ENCODE assay signal across 11 cellular contexts in genomic region chrX:8730812-8731578, GRCh38. TPM values are rescaled to one million over a fixed set of nuclear protein-coding genes. Genes with fewer than 3 reads are reported as not detected.
DNase-seq lines count a peak whose midpoint lies in the region; ATAC-seq and TF ChIP-seq lines count a peak whose summit lies in the region.
"Had no signal": no experiment of that assay in that cellular context is flagged by ENCODE, and none has a peak within 500 bp of the region (broad histone marks: within the 10 kb centered on the region; RNA-seq: fewer than 3 reads in every experiment).

No MANE protein-coding gene starts in this region.

- ATAC-seq in right lobe of liver (no peak), thoracic aorta (ENCODE audit: insufficient number of reproducible peaks, low FRiP score, low read depth) (no peak), GM21390 (IDR thresholded peaks at IDR 0.05; ENCODE audit: unreplicated experiment) (no peak)
- no peak for ATAC-seq in CD8-positive, alpha-beta T cell
- ATAC-seq: HCT116 had no signal

- CTCF ChIA-PET in CD8-positive, alpha-beta T cell (lab: Charles Lee), result no interaction called here

- H3K4me3 ChIP-seq in right lobe of liver, result peak overlapping the region in 2 of 3 donors; percentile 30 to 47
- peak overlapping the region; percentile 73 for H3K4me3 ChIP-seq in thoracic aorta
- H3K4me3 ChIP-seq in CD8-positive, alpha-beta T cell (ENCODE audit: low read depth, low read length), result no peak overlapping the region

- H3K27me3 Mint-ChIP-seq in dendritic cell treated with granulocyte-macrophage colony-stimulating factor and Interleukin-4, amounts not matched to agents 40 ng/mL and 50 ng/mL, for 4 days, result peaks cover 42% of the 10 kb centered on the region
- peaks cover 21% of the 10 kb centered on the region for H3K27me3 Mint-ChIP-seq in CD8-positive, alpha-beta T cell (ENCODE audit: low read depth)

- H3K27me3 ChIP-seq in right lobe of liver (peaks cover 0 to 3% of the 10 kb centered on the region in 2 donors), thoracic aorta (replicated peaks; ENCODE audit: insufficient read depth) (no peaks in the 10 kb centered on the region)
- no peaks in the 10 kb centered on the region for H3K27me3 ChIP-seq in CD8-positive, alpha-beta T cell (ENCODE audit: insufficient read depth, low read length)

- TF ChIP-seq CTCF in right lobe of liver (IDR thresholded peaks at IDR 0.05) (no peak), thoracic aorta (IDR thresholded peaks at IDR 0.05) (no peak)
- no peak for TF ChIP-seq CTCF in CD8-positive, alpha-beta T cell (IDR thresholded peaks at IDR 0.05)

- no peak for TF ChIP-seq POLR2A in right lobe of liver (IDR thresholded peaks at IDR 0.05)

- peak; percentile 65 for DNase-seq in DMS 273 (lab: John Stamatoyannopoulos, UW; ENCODE audit: unreplicated experiment)
- DNase-seq in DMS 273 treated with DMSO at 0.1 percent for 48 hours (lab: John Stamatoyannopoulos, UW), result no peak
- DNase-seq in right lobe of liver, result no peak
- DNase-seq in thoracic aorta (ENCODE audit: low spot score), result no peak
- no peak for DNase-seq in CD8-positive, alpha-beta T cell
- DNase-seq in stimulated activated CD4-positive, alpha-beta T cell treated with anti-CD3 and anti-CD28 coated beads, Interleukin-4, amount 100 ng/mL, for 1 hour, result no peak
- DNase-seq: activated CD8-positive, alpha-beta T cell treated with anti-CD3 and anti-CD28 coated beads for 36 hours had no signal

- H3K9me3 Mint-ChIP-seq in dendritic cell treated with granulocyte-macrophage colony-stimulating factor and Interleukin-4, amounts not matched to agents 40 ng/mL and 50 ng/mL, for 4 days, result no peaks in the 10 kb centered on the region
- H3K9me3 Mint-ChIP-seq in CD8-positive, alpha-beta T cell, result no peaks in the 10 kb centered on the region
- H3K9me3 Mint-ChIP-seq: activated CD8-positive, alpha-beta T cell treated with anti-CD3 and anti-CD28 coated beads for 36 hours had no signal

- H3K27ac ChIP-seq in right lobe of liver (no peak overlapping the region), thoracic aorta (no peak overlapping the region)
- H3K27ac ChIP-seq in CD8-positive, alpha-beta T cell (ENCODE audit: low read depth, low read length), result no peak overlapping the region
- H3K27ac ChIP-seq: 22Rv1 had no signal

- H3K27ac Mint-ChIP-seq in dendritic cell treated with granulocyte-macrophage colony-stimulating factor and Interleukin-4, amounts not matched to agents 40 ng/mL and 50 ng/mL, for 4 days, result no peak overlapping the region
- no peak overlapping the region for H3K27ac Mint-ChIP-seq in CD8-positive, alpha-beta T cell
- H3K27ac Mint-ChIP-seq: activated CD8-positive, alpha-beta T cell treated with anti-CD3 and anti-CD28 coated beads for 36 hours had no signal

- H3K4me3 Mint-ChIP-seq in dendritic cell treated with granulocyte-macrophage colony-stimulating factor and Interleukin-4, amounts not matched to agents 40 ng/mL and 50 ng/mL, for 4 days, result peak overlapping the region; percentile 61
- H3K4me3 Mint-ChIP-seq in CD8-positive, alpha-beta T cell, result no peak overlapping the region
- H3K4me3 Mint-ChIP-seq: activated CD8-positive, alpha-beta T cell treated with anti-CD3 and anti-CD28 coated beads for 36 hours had no signal

- intact Hi-C loops in dendritic cell treated with granulocyte-macrophage colony-stimulating factor and Interleukin-4, amounts not matched to agents 40 ng/mL and 50 ng/mL, for 4 days (cut with micrococcal nuclease), result no loop called here
- intact Hi-C loops in right lobe of liver (cut with DNase I), result loop anchor here in 1 of 2 donors (10.0 kb wide), 1 partner anchor 736 kb away; no protein-coding TSS in a partner anchor
- intact Hi-C loops in CD8-positive, alpha-beta T cell (cut with DNase I, micrococcal nuclease), result no loop called here

- H3K36me3 Mint-ChIP-seq in dendritic cell treated with granulocyte-macrophage colony-stimulating factor and Interleukin-4, amounts not matched to agents 40 ng/mL and 50 ng/mL, for 4 days (ENCODE audit: low read depth), result no peaks in the 10 kb centered on the region
- H3K36me3 Mint-ChIP-seq in CD8-positive, alpha-beta T cell, result no peaks in the 10 kb centered on the region

- POLR2A ChIA-PET in CD8-positive, alpha-beta T cell (lab: Charles Lee), result no interaction called here

- peaks cover 25% of the 10 kb centered on the region for H3K4me1 Mint-ChIP-seq in dendritic cell treated with granulocyte-macrophage colony-stimulating factor and Interleukin-4, amounts not matched to agents 40 ng/mL and 50 ng/mL, for 4 days (ENCODE audit: low read depth)
- H3K4me1 Mint-ChIP-seq in CD8-positive, alpha-beta T cell (ENCODE audit: low read depth), result no peaks in the 10 kb centered on the region

- H3K36me3 ChIP-seq in right lobe of liver, result no peaks in the 10 kb centered on the region
- H3K36me3 ChIP-seq in thoracic aorta, result no peaks in the 10 kb centered on the region
- no peaks in the 10 kb centered on the region for H3K36me3 ChIP-seq in CD8-positive, alpha-beta T cell (ENCODE audit: insufficient read depth, low read length)

- 3% methylated on average over 17 of the region's 70 CpGs for WGBS in right lobe of liver (ENCODE audit: insufficient coverage, low coverage, low lambda C conversion rate, missing lambda C conversion rate)

- H3K4me1 ChIP-seq in right lobe of liver (peaks cover 0 to 10% (median 0%) of the 10 kb centered on the region in 4 donors), thoracic aorta (ENCODE audit: control insufficient read depth in 1 of 2, low read depth in 2 of 2) (no peaks in the 10 kb centered on the region)
- no peaks in the 10 kb centered on the region for H3K4me1 ChIP-seq in CD8-positive, alpha-beta T cell (ENCODE audit: insufficient read depth, low read length)

- no peaks in the 10 kb centered on the region for H3K9me3 ChIP-seq in right lobe of liver
- H3K9me3 ChIP-seq in thoracic aorta, result no peaks in the 10 kb centered on the region
- H3K9me3 ChIP-seq in CD8-positive, alpha-beta T cell (ENCODE audit: low read length), result no peaks in the 10 kb centered on the region

RNA-seq across cellular contexts. Expression of gene ANOS1, which starts 0.9 kb away (rescaled TPM):
- total RNA-seq in right lobe of liver (under 1 TPM; 0.22 to 0.81 (median 0.55) TPM), thoracic aorta (10 to 100 TPM in 1 of 2 donors, 1 to 10 TPM in 1; 8.9 to 10.4 TPM)
- not detected for total RNA-seq in CD8-positive, alpha-beta T cell

Comparison
In these comparisons a context has a peak if more than half of its experiments do, and no peak if none do; other contexts are left out.
1. RNA of gene ANOS1, which starts 0.9 kb away (total RNA-seq): 8.9 to 10.4 TPM in thoracic aorta; 0.22 to 0.81 TPM in right lobe of liver and not detected in CD8-positive, alpha-beta T cell; every median in the first group is over 4 times any median in the second.